Comparison of ENCODE assay signal across 24 cellular contexts in the genomic region with DNA sequence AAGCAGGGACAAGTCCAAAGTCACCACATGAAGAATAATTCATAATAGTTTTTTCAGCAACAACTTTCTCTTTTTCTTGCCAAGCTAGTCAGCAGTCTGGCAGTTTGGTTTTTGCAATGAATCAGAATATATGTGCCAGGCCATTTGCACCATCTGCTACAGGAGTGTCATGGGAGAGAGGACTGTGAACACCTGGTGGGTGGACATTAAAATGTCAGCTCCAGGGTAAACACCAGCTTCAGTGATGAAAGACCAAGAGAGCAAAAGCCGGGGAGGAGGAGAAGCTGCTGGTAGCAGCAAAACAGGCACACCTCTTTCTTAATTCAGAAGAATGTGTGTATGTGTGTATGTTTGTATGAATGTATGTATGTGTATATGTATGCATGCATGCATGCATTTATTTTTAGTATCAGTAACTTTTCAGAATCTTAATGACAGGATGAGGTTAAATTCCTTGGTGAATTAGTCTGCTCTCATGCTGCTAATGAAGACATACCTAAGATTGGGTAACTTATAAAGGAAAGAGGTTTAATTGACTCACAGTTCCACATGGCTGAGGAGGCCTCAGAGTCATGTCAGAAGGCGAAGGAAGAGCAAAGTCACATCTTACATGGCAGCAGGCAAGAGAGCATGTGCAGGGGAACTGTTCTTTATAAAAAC.
DNase-seq lines count a peak whose midpoint lies in the region; ATAC-seq, FAIRE-seq and TF ChIP-seq lines count a peak whose summit lies in the region.
"Had no signal": no experiment of that assay in that cellular context is flagged by ENCODE, and none has a peak within 500 bp of the region (broad histone marks: within the 10 kb centered on the region; RNA-seq: fewer than 3 reads in every experiment).

No MANE protein-coding gene starts in this region.

- H3K79me1 ChIP-seq in mesenchymal stem cell (replicated peaks; ENCODE audit: low read length, poor library complexity, severe bottlenecking): no peaks in the 10 kb centered on the region

- H2AK5ac ChIP-seq in mesenchymal stem cell (ENCODE audit: low read length, severe bottlenecking): no peak overlapping the region

- FAIRE-seq in astrocyte (lab: Jason Lieb, UNC): no peak
- FAIRE-seq: GM12891, urothelium cell line had no signal

- H3K9ac ChIP-seq in astrocyte (ENCODE audit: low read length) (no peak overlapping the region), mesenchymal stem cell (ENCODE audit: low read length) (no peak overlapping the region), colonic mucosa (ENCODE audit: low read depth in 2 of 2, low read length in 2 of 2) (no peak overlapping the region)
- H3K9ac ChIP-seq: BLaER1 had no signal

- no peaks in the 10 kb centered on the region for H4K20me1 ChIP-seq in astrocyte (ENCODE audit: insufficient read depth, low read length)
- H4K20me1 ChIP-seq: BLaER1 had no signal

- H3K79me2 ChIP-seq in astrocyte (ENCODE audit: insufficient read depth, low read length): no peaks in the 10 kb centered on the region

- peaks cover 2% of the 10 kb centered on the region for H3K27me3 Mint-ChIP-seq in astrocyte (ENCODE audit: low read depth, unreplicated experiment)
- no peaks in the 10 kb centered on the region for H3K27me3 Mint-ChIP-seq in natural killer cell (ENCODE audit: low read depth in 2 of 2)
- H3K27me3 Mint-ChIP-seq in CD4-positive, alpha-beta T cell: no peaks in the 10 kb centered on the region
- H3K27me3 Mint-ChIP-seq: activated CD4-positive, alpha-beta T cell treated with anti-CD3 and anti-CD28 coated beads, Interleukin-2, amount 10 ng/mL, durations not matched to agents 7 days and 5 days; activated CD8-positive, alpha-beta memory T cell treated with anti-CD3 and anti-CD28 coated beads, Interleukin-2, amount 10 ng/mL, durations not matched to agents 7 days and 5 days; naive thymus-derived CD4-positive, alpha-beta T cell had no signal

- no peak for TF ChIP-seq CTCF in astrocyte (IDR thresholded peaks at IDR 0.05; ENCODE audit: insufficient read depth, low read depth, low read length)
- no peak for TF ChIP-seq CTCF in natural killer cell (IDR thresholded peaks at IDR 0.05)
- TF ChIP-seq CTCF in CD4-positive, alpha-beta T cell (IDR thresholded peaks at IDR 0.05): no peak
- no peak for TF ChIP-seq CTCF in colonic mucosa (IDR thresholded peaks at IDR 0.05)

- H3K27ac ChIP-seq in astrocyte (ENCODE audit: low read depth, low read length) (no peak overlapping the region), mesenchymal stem cell (ENCODE audit: low read length, poor library complexity, severe bottlenecking) (no peak overlapping the region), colonic mucosa (no peak overlapping the region)
- H3K27ac ChIP-seq in CD4-positive, alpha-beta T cell (ENCODE audit: low read depth, low read length): no peak overlapping the region
- H3K27ac ChIP-seq: BLaER1, dorsolateral prefrontal cortex, VCaP had no signal

- H3K27ac Mint-ChIP-seq in astrocyte (ENCODE audit: unreplicated experiment): no peak overlapping the region
- H3K27ac Mint-ChIP-seq in natural killer cell: no peak overlapping the region
- H3K27ac Mint-ChIP-seq in CD4-positive, alpha-beta T cell: no peak overlapping the region
- H3K27ac Mint-ChIP-seq: activated CD4-positive, alpha-beta T cell treated with anti-CD3 and anti-CD28 coated beads, Interleukin-2, amount 10 ng/mL, durations not matched to agents 7 days and 5 days; activated CD8-positive, alpha-beta memory T cell treated with anti-CD3 and anti-CD28 coated beads, Interleukin-2, amount 10 ng/mL, durations not matched to agents 7 days and 5 days; naive thymus-derived CD4-positive, alpha-beta T cell had no signal

- H3K36me3 ChIP-seq in astrocyte (ENCODE audit: insufficient read depth, low read length) (no peaks in the 10 kb centered on the region), mesenchymal stem cell (ENCODE audit: control insufficient read depth in 1 of 2, insufficient read depth in 2 of 2, low read depth in 1 of 2, low read length in 2 of 2) (no peaks in the 10 kb centered on the region), colonic mucosa (no peaks in the 10 kb centered on the region)
- H3K36me3 ChIP-seq: BLaER1 had no signal

- H2BK5ac ChIP-seq in mesenchymal stem cell (ENCODE audit: low read depth, low read length, poor library complexity, severe bottlenecking): no peak overlapping the region

- H3K36me3 Mint-ChIP-seq in astrocyte (ENCODE audit: low read depth, unreplicated experiment): peaks cover 2% of the 10 kb centered on the region
- H3K36me3 Mint-ChIP-seq in natural killer cell: peaks cover 15% of the 10 kb centered on the region
- H3K36me3 Mint-ChIP-seq in CD4-positive, alpha-beta T cell (ENCODE audit: low read depth): no peaks in the 10 kb centered on the region
- H3K36me3 Mint-ChIP-seq: activated CD8-positive, alpha-beta memory T cell treated with anti-CD3 and anti-CD28 coated beads, Interleukin-2, amount 10 ng/mL, durations not matched to agents 7 days and 5 days had no signal

- H3K4me3 Mint-ChIP-seq in astrocyte (ENCODE audit: unreplicated experiment) (peak overlapping the region; percentile 36), natural killer cell (no peak overlapping the region)
- no peak overlapping the region for H3K4me3 Mint-ChIP-seq in CD4-positive, alpha-beta T cell
- H3K4me3 Mint-ChIP-seq: activated CD4-positive, alpha-beta T cell treated with anti-CD3 and anti-CD28 coated beads, Interleukin-2, amount 10 ng/mL, durations not matched to agents 7 days and 5 days; activated CD8-positive, alpha-beta memory T cell treated with anti-CD3 and anti-CD28 coated beads, Interleukin-2, amount 10 ng/mL, durations not matched to agents 7 days and 5 days; naive thymus-derived CD4-positive, alpha-beta T cell had no signal

- H3K23ac ChIP-seq in mesenchymal stem cell (ENCODE audit: low read length in 2 of 2): no peak overlapping the region

- ATAC-seq in natural killer cell: no peak
- ATAC-seq in CD4-positive, alpha-beta T cell (ENCODE audit: poor library complexity): no peak
- ATAC-seq: activated CD8-positive, alpha-beta memory T cell treated with anti-CD3 and anti-CD28 coated beads, Interleukin-2, amount 10 ng/mL, durations not matched to agents 7 days and 5 days; left colon; naive thymus-derived CD4-positive, alpha-beta T cell had no signal

- no peaks in the 10 kb centered on the region for H3K4me1 ChIP-seq in astrocyte (ENCODE audit: insufficient read depth, low read length)
- no peaks in the 10 kb centered on the region for H3K4me1 ChIP-seq in mesenchymal stem cell (ENCODE audit: control insufficient read depth, insufficient read depth, low read depth, low read length)
- no peaks in the 10 kb centered on the region for H3K4me1 ChIP-seq in colonic mucosa
- H3K4me1 ChIP-seq: BLaER1 had no signal

- H3K4me2 ChIP-seq in astrocyte (ENCODE audit: low read length) (no peak overlapping the region), mesenchymal stem cell (ENCODE audit: low read length, poor library complexity, severe bottlenecking) (no peak overlapping the region)
- H3K4me2 ChIP-seq: BLaER1, smooth muscle cell had no signal

- H3K18ac ChIP-seq in mesenchymal stem cell (ENCODE audit: low read depth in 1 of 2, low read length in 2 of 2): no peak overlapping the region

- no peaks in the 10 kb centered on the region for H3K9me3 ChIP-seq in astrocyte (ENCODE audit: insufficient read depth, low read depth, low read length)
- H3K9me3 ChIP-seq in mesenchymal stem cell (ENCODE audit: control insufficient read depth, low read length): peaks cover 20% of the 10 kb centered on the region
- H3K9me3 ChIP-seq in CD4-positive, alpha-beta T cell (ENCODE audit: control insufficient read depth, low read length): peaks cover under 1% of the 10 kb centered on the region
- no peaks in the 10 kb centered on the region for H3K9me3 ChIP-seq in colonic mucosa

- no peak overlapping the region for H2BK12ac ChIP-seq in mesenchymal stem cell (ENCODE audit: low read length in 2 of 2)

- no peak overlapping the region for H3K14ac ChIP-seq in mesenchymal stem cell (ENCODE audit: low read length in 2 of 2)

- no peak overlapping the region for H2BK120ac ChIP-seq in mesenchymal stem cell (ENCODE audit: low read depth, low read length)

- intact Hi-C loops in natural killer cell (cut with micrococcal nuclease) (no loop called here), colonic mucosa (cut with DNase I) (no loop called here)
- intact Hi-C loops in CD4-positive, alpha-beta T cell (cut with DNase I, micrococcal nuclease): no loop called here

- DNase-seq in DMS53 treated with DMSO at 0.1 percent for 48 hours (lab: John Stamatoyannopoulos, UW; ENCODE audit: unreplicated experiment) (peak; percentile 37), NCI-H446 (lab: John Stamatoyannopoulos, UW) (peak; percentile 28 to 74), astrocyte (ENCODE audit: low read depth) (peak; percentile 29), mesenchymal stem cell (peak; percentile 27), natural killer cell (no peak), colonic mucosa (no peak)
- DNase-seq in CD4-positive, alpha-beta T cell: no peak
- DNase-seq: activated CD4-positive, alpha-beta T cell treated with anti-CD3 and anti-CD28 coated beads, Interleukin-2, amount 10 ng/mL, durations not matched to agents 7 days and 5 days; activated CD8-positive, alpha-beta memory T cell treated with anti-CD3 and anti-CD28 coated beads, Interleukin-2, amount 10 ng/mL, durations not matched to agents 7 days and 5 days; activated naive CD4-positive, alpha-beta T cell treated with anti-CD3 and anti-CD28 coated beads, Interleukin-2, amount 50 U/mL, for 16 hours; COR-L47; foreskin melanocyte; left colon; naive thymus-derived CD4-positive, alpha-beta T cell; NCI-H1092 treated with DMSO at 0.1 percent for 48 hours; NCI-H2029; NCI-H510A treated with DMSO at 0.1 percent for 48 hours; substantia nigra had no signal

- POLR2A ChIA-PET in CD4-positive, alpha-beta T cell (lab: Charles Lee): no interaction called here

- H3K9me3 Mint-ChIP-seq in astrocyte (ENCODE audit: unreplicated experiment): peaks cover 21% of the 10 kb centered on the region
- H3K9me3 Mint-ChIP-seq in natural killer cell: peaks cover 24 to 31% of the 10 kb centered on the region in 2 donors
- H3K9me3 Mint-ChIP-seq in CD4-positive, alpha-beta T cell: peaks cover 11% of the 10 kb centered on the region

- CTCF ChIA-PET in CD4-positive, alpha-beta T cell (lab: Charles Lee): no interaction called here

- no peak overlapping the region for H3K4ac ChIP-seq in mesenchymal stem cell (ENCODE audit: low read depth in 1 of 2, low read length in 2 of 2)

- H3K4me1 Mint-ChIP-seq in astrocyte (ENCODE audit: low read depth, unreplicated experiment): no peaks in the 10 kb centered on the region
- H3K4me1 Mint-ChIP-seq in natural killer cell: no peaks in the 10 kb centered on the region
- H3K4me1 Mint-ChIP-seq in CD4-positive, alpha-beta T cell (ENCODE audit: low read depth): no peaks in the 10 kb centered on the region
- H3K4me1 Mint-ChIP-seq: activated CD4-positive, alpha-beta T cell treated with anti-CD3 and anti-CD28 coated beads, Interleukin-2, amount 10 ng/mL, durations not matched to agents 7 days and 5 days; activated CD8-positive, alpha-beta memory T cell treated with anti-CD3 and anti-CD28 coated beads, Interleukin-2, amount 10 ng/mL, durations not matched to agents 7 days and 5 days; naive thymus-derived CD4-positive, alpha-beta T cell had no signal

- H3K4me3 ChIP-seq in astrocyte (ENCODE audit: insufficient read depth, low read depth, low read length) (no peak overlapping the region), mesenchymal stem cell (ENCODE audit: insufficient read depth in 1 of 2, low read depth in 1 of 2, low read length in 2 of 2) (no peak overlapping the region), colonic mucosa (no peak overlapping the region)
- H3K4me3 ChIP-seq: BLaER1, dorsolateral prefrontal cortex, smooth muscle cell had no signal

- no peak overlapping the region for H2AFZ ChIP-seq in astrocyte (ENCODE audit: low read depth, low read length)
- no peak overlapping the region for H2AFZ ChIP-seq in mesenchymal stem cell (ENCODE audit: low read depth, low read length)

- H2BK15ac ChIP-seq in mesenchymal stem cell (ENCODE audit: low read depth, poor library complexity, severe bottlenecking): no peak overlapping the region

- 91% methylated on average over 2 of the region's 2 CpGs for WGBS in mesenchymal stem cell

- no peak overlapping the region for H4K91ac ChIP-seq in mesenchymal stem cell (ENCODE audit: low read length)

- no peak overlapping the region for H4K8ac ChIP-seq in mesenchymal stem cell (ENCODE audit: low read length)

- H3K27me3 ChIP-seq in astrocyte (ENCODE audit: insufficient read depth, low read length) (no peaks in the 10 kb centered on the region), mesenchymal stem cell (ENCODE audit: control insufficient read depth in 1 of 2, insufficient read depth in 1 of 2, low read length in 2 of 2) (no peaks in the 10 kb centered on the region), colonic mucosa (no peaks in the 10 kb centered on the region)
- no peaks in the 10 kb centered on the region for H3K27me3 ChIP-seq in CD4-positive, alpha-beta T cell (ENCODE audit: control insufficient read depth, insufficient read depth, low read length)
- H3K27me3 ChIP-seq: BLaER1 had no signal

Comparison
In these comparisons a context has a peak if more than half of its experiments do, and no peak if none do; other contexts are left out.
1. DNase-seq: peak in DMS53 treated with DMSO at 0.1 percent for 48 hours (single experiment), NCI-H446 (2 of 2), astrocyte (single experiment) and mesenchymal stem cell (single experiment); none in natural killer cell (single experiment), CD4-positive, alpha-beta T cell (0 of 10) and colonic mucosa (single experiment).